17 cellular contexts compared by ENCODE assay signal in the genomic region with DNA sequence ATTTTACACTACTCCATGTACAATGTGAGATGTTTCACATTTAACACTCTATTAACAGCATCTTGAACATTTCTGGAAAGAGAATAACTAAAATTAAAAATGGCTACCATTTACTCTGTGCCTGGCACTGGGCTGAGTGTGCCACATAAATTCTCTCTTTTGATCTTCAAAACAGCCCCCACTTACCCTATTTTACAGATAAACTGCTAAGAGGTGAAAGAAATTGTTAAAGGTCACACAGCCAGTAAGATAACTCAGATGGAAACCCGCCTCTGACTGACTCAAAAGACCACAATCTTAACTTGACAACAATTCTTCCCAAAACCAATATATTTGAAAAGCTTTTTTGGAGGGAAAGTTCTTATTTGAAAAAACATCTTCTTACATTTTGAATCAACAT.
"Had no signal": no experiment of that assay in that cellular context is flagged by ENCODE, and none has a peak within 500 bp of the region (broad histone marks: within the 10 kb centered on the region; RNA-seq: fewer than 3 reads in every experiment).

No MANE protein-coding gene starts in this region.

- H3K9me3 Mint-ChIP-seq: naive thymus-derived CD4-positive, alpha-beta T cell had no signal

- ATAC-seq: activated CD8-positive, alpha-beta memory T cell treated with anti-CD3 and anti-CD28 coated beads, Interleukin-2, amount 10 ng/mL, durations not matched to agents 7 days and 5 days; left cardiac atrium; naive thymus-derived CD4-positive, alpha-beta T cell; Right ventricle myocardium inferior; T-helper 17 cell had no signal

- DNase-seq: activated CD8-positive, alpha-beta memory T cell treated with anti-CD3 and anti-CD28 coated beads, Interleukin-2, amount 10 ng/mL, durations not matched to agents 7 days and 5 days; anterior cingulate cortex; caudate nucleus; colonic mucosa; erythroblast; foreskin melanocyte; glutamatergic neuron; hippocampal formation; left cardiac atrium; mesendoderm; naive thymus-derived CD4-positive, alpha-beta T cell; T-helper 17 cell; upper lobe of left lung had no signal

- H3K27me3 Mint-ChIP-seq: activated CD8-positive, alpha-beta memory T cell treated with anti-CD3 and anti-CD28 coated beads, Interleukin-2, amount 10 ng/mL, durations not matched to agents 7 days and 5 days; naive thymus-derived CD4-positive, alpha-beta T cell; progenitor cell of endocrine pancreas; T-helper 17 cell had no signal

- H3K4me3 Mint-ChIP-seq: activated CD8-positive, alpha-beta memory T cell treated with anti-CD3 and anti-CD28 coated beads, Interleukin-2, amount 10 ng/mL, durations not matched to agents 7 days and 5 days; brain; naive thymus-derived CD4-positive, alpha-beta T cell; neural progenitor cell; T-helper 17 cell had no signal

- H3K27ac Mint-ChIP-seq: activated CD8-positive, alpha-beta memory T cell treated with anti-CD3 and anti-CD28 coated beads, Interleukin-2, amount 10 ng/mL, durations not matched to agents 7 days and 5 days; naive thymus-derived CD4-positive, alpha-beta T cell; neural progenitor cell; progenitor cell of endocrine pancreas; T-helper 17 cell had no signal
